8 cellular contexts compared by ENCODE assay signal in the genomic region with DNA sequence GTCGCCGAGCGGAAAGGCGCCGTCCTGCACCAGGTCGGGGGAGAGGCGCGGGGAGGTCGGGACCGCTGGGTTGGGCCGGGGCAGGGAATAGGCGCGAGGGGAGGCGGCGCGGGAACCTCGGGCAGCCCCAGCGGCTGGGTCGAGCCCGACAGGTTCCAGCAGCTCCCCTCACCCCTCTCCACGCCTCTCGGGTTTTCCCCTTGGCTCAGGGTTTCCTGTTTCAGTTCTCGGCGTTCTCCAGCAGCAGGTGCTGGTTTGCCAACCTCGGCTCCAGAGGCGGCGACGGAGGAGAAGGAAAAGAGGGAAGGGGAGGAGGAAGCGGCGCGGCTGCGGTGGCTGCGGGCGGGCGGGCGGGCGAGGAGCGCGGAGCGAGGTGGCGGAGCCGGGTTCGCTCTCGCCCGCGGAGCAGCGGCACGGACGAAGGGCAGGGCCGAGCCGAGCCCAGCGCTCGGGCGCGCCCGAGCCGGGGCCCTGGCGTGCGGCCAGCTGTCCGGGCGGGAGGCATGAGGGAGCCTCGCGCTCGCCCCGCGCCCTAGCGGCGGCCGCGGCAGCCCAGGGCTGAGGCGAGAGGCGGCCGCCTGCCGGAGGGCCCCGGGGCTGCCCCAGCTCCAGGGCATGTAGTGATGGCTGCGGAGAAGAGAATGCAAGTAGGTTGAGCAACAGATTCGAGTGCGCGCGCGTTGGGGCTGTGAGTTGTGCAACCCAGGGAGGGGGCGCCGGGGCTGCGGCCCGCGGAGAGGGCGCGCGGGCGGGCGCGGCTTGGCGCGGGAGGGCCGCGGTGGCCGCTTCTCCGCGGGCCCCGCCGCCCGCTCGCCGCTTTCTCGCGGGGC. TPM values are rescaled to one million over a fixed set of nuclear protein-coding genes. Genes with fewer than 3 reads are reported as not detected.
DNase-seq lines count a peak whose midpoint lies in the region; ATAC-seq and TF ChIP-seq lines count a peak whose summit lies in the region.

ZC3H12C (plus strand) TSS at position 816 of the 830 bp plus-strand sequence. CDS start 20 bp downstream, outside the sequence.

- no peaks in the 10 kb centered on the region for H3K9me3 ChIP-seq in endodermal cell (ENCODE audit: control insufficient read depth, low read length)

- peaks cover 19% of the 10 kb centered on the region for H3K27me3 Mint-ChIP-seq in endodermal cell (ENCODE audit: insufficient read depth)
- H3K27me3 Mint-ChIP-seq in memory B cell, result peaks cover 19% of the 10 kb centered on the region
- peaks cover 55% of the 10 kb centered on the region for H3K27me3 Mint-ChIP-seq in stimulated activated naive CD8-positive, alpha-beta T cell treated with anti-CD3 and anti-CD28 coated beads, Interleukin-15, Interleukin-2, amounts not matched to agents 100 ng/mL and 50 ng/mL, for 24 hours

- H3K4me3 Mint-ChIP-seq in endodermal cell (peak within 1 kb of the TSS; percentile 83), memory B cell (peak within 1 kb of the TSS; percentile 88)
- peak within 1 kb of the TSS; percentile 81 for H3K4me3 Mint-ChIP-seq in stimulated activated naive CD8-positive, alpha-beta T cell treated with anti-CD3 and anti-CD28 coated beads, Interleukin-15, Interleukin-2, amounts not matched to agents 100 ng/mL and 50 ng/mL, for 24 hours

- H3K4me1 ChIP-seq in endodermal cell (ENCODE audit: control insufficient read depth, insufficient read depth, low read length), result no peaks in the 10 kb centered on the region

- DNase-seq in NCI-H2171 (lab: John Stamatoyannopoulos, UW), result peak; percentile 89
- peak; percentile 94 for DNase-seq in endodermal cell
- peak; percentile 31 to 50 for DNase-seq in memory B cell (ENCODE audit: low spot score in 2 of 2)

- WGBS in endodermal cell (ENCODE audit: insufficient coverage in 1 of 2, insufficient read length in 1 of 2), 2 experiments, result 0% methylated on average over 16 to 105 of the region's 106 CpGs

- H3K9me3 Mint-ChIP-seq in endodermal cell, result no peaks in the 10 kb centered on the region
- no peaks in the 10 kb centered on the region for H3K9me3 Mint-ChIP-seq in memory B cell
- no peaks in the 10 kb centered on the region for H3K9me3 Mint-ChIP-seq in stimulated activated naive CD8-positive, alpha-beta T cell treated with anti-CD3 and anti-CD28 coated beads, Interleukin-15, Interleukin-2, amounts not matched to agents 100 ng/mL and 50 ng/mL, for 24 hours

- peak within 1 kb of the TSS; percentile 54 for H3K9ac ChIP-seq in endodermal cell (ENCODE audit: extremely low read depth, low read length, poor library complexity, severe bottlenecking)

- ATAC-seq in GM18909 (IDR thresholded peaks at IDR 0.05; ENCODE audit: poor library complexity, unreplicated experiment) (peak; percentile 68), HG03095 (IDR thresholded peaks at IDR 0.05; ENCODE audit: unreplicated experiment) (peak; percentile 57), memory B cell (ENCODE audit: low read depth) (peak; percentile 82)
- ATAC-seq in activated CD4-positive, CD25-positive, alpha-beta regulatory T cell treated with anti-CD3 and anti-CD28 coated beads, Interleukin-2, amount 50 U/mL, for 24 hours, result peak; percentile 54 to 62

- peak within 1 kb of the TSS; percentile 91 for H3K4me3 ChIP-seq in endodermal cell (ENCODE audit: low read length)

- H3K36me3 ChIP-seq in endodermal cell (ENCODE audit: control insufficient read depth, insufficient read depth, low read length), result no peaks in the 10 kb centered on the region

- H3K4me1 Mint-ChIP-seq in endodermal cell (peaks cover 7% of the 10 kb centered on the region), memory B cell (peaks cover 8% of the 10 kb centered on the region)
- H3K4me1 Mint-ChIP-seq in stimulated activated naive CD8-positive, alpha-beta T cell treated with anti-CD3 and anti-CD28 coated beads, Interleukin-15, Interleukin-2, amounts not matched to agents 100 ng/mL and 50 ng/mL, for 24 hours (ENCODE audit: low read depth), result peaks cover 16% of the 10 kb centered on the region

- H3K27ac Mint-ChIP-seq in endodermal cell, result peak within 1 kb of the TSS; percentile 85
- H3K27ac Mint-ChIP-seq in memory B cell, result peak within 1 kb of the TSS; percentile 81
- peak within 1 kb of the TSS; percentile 73 for H3K27ac Mint-ChIP-seq in stimulated activated naive CD8-positive, alpha-beta T cell treated with anti-CD3 and anti-CD28 coated beads, Interleukin-15, Interleukin-2, amounts not matched to agents 100 ng/mL and 50 ng/mL, for 24 hours

- H3K36me3 Mint-ChIP-seq in endodermal cell (ENCODE audit: low read depth) (no peaks in the 10 kb centered on the region), memory B cell (no peaks in the 10 kb centered on the region)
- H3K36me3 Mint-ChIP-seq in stimulated activated naive CD8-positive, alpha-beta T cell treated with anti-CD3 and anti-CD28 coated beads, Interleukin-15, Interleukin-2, amounts not matched to agents 100 ng/mL and 50 ng/mL, for 24 hours (ENCODE audit: low read depth), result no peaks in the 10 kb centered on the region

- peak; percentile 78 for TF ChIP-seq CTCF in C4-2B (conservative IDR thresholded peaks at IDR 0.05)
- peak; percentile 71 for TF ChIP-seq CTCF in endodermal cell (conservative IDR thresholded peaks at IDR 0.05)

- peak within 1 kb of the TSS; percentile 56; the same call in 1 of the 2 replicates for H3K27ac ChIP-seq in C4-2B
- H3K27ac ChIP-seq in endodermal cell (ENCODE audit: low read depth, low read length), result peak within 1 kb of the TSS; percentile 79

- H3K27me3 ChIP-seq in endodermal cell (ENCODE audit: control insufficient read depth, insufficient read depth, low read length, poor library complexity, severe bottlenecking), result peaks cover 39% of the 10 kb centered on the region

RNA-seq across cellular contexts. Expression of gene ZC3H12C, which starts in this region (rescaled TPM):
- total RNA-seq in endodermal cell, result 1 to 10 TPM; 4.1 to 5.6 TPM
- 21.0 TPM for polyA plus RNA-seq in endodermal cell (2013, experiment 1 of 2)
- 20.0 TPM for polyA plus RNA-seq in endodermal cell (2013, experiment 2 of 2)

Comparison
In these comparisons a context has a peak if more than half of its experiments do, and no peak if none do; other contexts are left out.
1. Peak in every context shown above with its lines: DNase-seq, ATAC-seq, H3K4me3 ChIP-seq and H3K27ac ChIP-seq.
2. DNase-seq: peak in every context shown above with its lines; median percentile 94 in endodermal cell; 89 in NCI-H2171; 40 in memory B cell.